In genomic region chrX:115949900-115950822, GRCh38 we compare ENCODE assay signal across 12 cellular contexts.
A peak's percentile ranks its signal among the peaks of the same experiment; 100 is the strongest.
DNase-seq lines count a peak whose midpoint lies in the region; ATAC-seq and TF ChIP-seq lines count a peak whose summit lies in the region.
"Had no signal": no experiment of that assay in that cellular context is flagged by ENCODE, and none has a peak within 500 bp of the region (broad histone marks: within the 10 kb centered on the region; RNA-seq: fewer than 3 reads in every experiment).

No MANE protein-coding gene starts in this region.

- peak overlapping the region; percentile 88; the same call in 1 of the 2 replicates for H2AFZ ChIP-seq in Loucy (ENCODE audit: low read length)

- H3K4me3 ChIP-seq in Loucy (ENCODE audit: low read length, poor library complexity, severe bottlenecking) (peak overlapping the region; percentile 44), left lung (no peak overlapping the region), esophagus squamous epithelium (no peak overlapping the region)
- no peak overlapping the region for H3K4me3 ChIP-seq in CD8-positive, alpha-beta memory T cell (ENCODE audit: low read length)

- no peaks in the 10 kb centered on the region for H3K4me1 Mint-ChIP-seq in activated naive CD4-positive, alpha-beta T cell treated with anti-CD3 and anti-CD28 coated beads for 36 hours (ENCODE audit: low read depth)
- H3K4me1 Mint-ChIP-seq in CD8-positive, alpha-beta memory T cell = no peaks in the 10 kb centered on the region
- H3K4me1 Mint-ChIP-seq: activated naive CD8-positive, alpha-beta T cell treated with anti-CD3 and anti-CD28 coated beads, Interleukin-2, amount 50 U/mL, for 24 hours; naive thymus-derived CD8-positive, alpha-beta T cell had no signal

- no peaks in the 10 kb centered on the region for H3K36me3 Mint-ChIP-seq in activated naive CD4-positive, alpha-beta T cell treated with anti-CD3 and anti-CD28 coated beads for 36 hours (ENCODE audit: low read depth)
- H3K36me3 Mint-ChIP-seq in CD8-positive, alpha-beta memory T cell = no peaks in the 10 kb centered on the region
- H3K36me3 Mint-ChIP-seq: naive thymus-derived CD8-positive, alpha-beta T cell had no signal

- POLR2A ChIA-PET in CD8-positive, alpha-beta memory T cell (lab: Charles Lee) = no interaction called here

- H3K9me3 ChIP-seq in Loucy (ENCODE audit: insufficient read depth, low read depth, low read length) (no peaks in the 10 kb centered on the region), left lung (no peaks in the 10 kb centered on the region), esophagus squamous epithelium (no peaks in the 10 kb centered on the region)
- H3K9me3 ChIP-seq in CD8-positive, alpha-beta memory T cell (ENCODE audit: low read length) = no peaks in the 10 kb centered on the region

- TF ChIP-seq CTCF in Loucy (conservative IDR thresholded peaks at IDR 0.05; ENCODE audit: low read length) (peak; percentile 48), left lung (IDR thresholded peaks at IDR 0.05) (no peak), esophagus squamous epithelium (IDR thresholded peaks at IDR 0.05) (peak in 1 of 6 experiments; percentile 18)

- H3K27me3 ChIP-seq in Loucy (ENCODE audit: insufficient read depth, low read length, poor library complexity, severe bottlenecking) (no peaks in the 10 kb centered on the region), left lung (no peaks in the 10 kb centered on the region), esophagus squamous epithelium (no peaks in the 10 kb centered on the region)
- H3K27me3 ChIP-seq in CD8-positive, alpha-beta memory T cell (ENCODE audit: insufficient read depth, low read length, poor library complexity, severe bottlenecking) = no peaks in the 10 kb centered on the region

- H3K27me3 Mint-ChIP-seq in activated naive CD4-positive, alpha-beta T cell treated with anti-CD3 and anti-CD28 coated beads for 36 hours (ENCODE audit: low read depth) = no peaks in the 10 kb centered on the region
- peaks cover 0 to 12% of the 10 kb centered on the region in 2 donors for H3K27me3 Mint-ChIP-seq in CD8-positive, alpha-beta memory T cell
- H3K27me3 Mint-ChIP-seq: activated naive CD8-positive, alpha-beta T cell treated with anti-CD3 and anti-CD28 coated beads, Interleukin-2, amount 50 U/mL, for 24 hours; naive thymus-derived CD8-positive, alpha-beta T cell had no signal

- no peak for TF ChIP-seq POLR2A in esophagus squamous epithelium (IDR thresholded peaks at IDR 0.05)

- no peaks in the 10 kb centered on the region for H3K36me3 ChIP-seq in Loucy (ENCODE audit: insufficient read depth, low read length)
- H3K36me3 ChIP-seq in left lung = no peaks in the 10 kb centered on the region
- no peaks in the 10 kb centered on the region for H3K36me3 ChIP-seq in esophagus squamous epithelium
- H3K36me3 ChIP-seq in CD8-positive, alpha-beta memory T cell (ENCODE audit: insufficient read depth, low read length) = no peaks in the 10 kb centered on the region

- WGBS in esophagus squamous epithelium, 2 donors = 50% methylated on average over 8 of the region's 17 CpGs; no CpG with 5 or more reads in 1 of the 2 donors

- peak; percentile 5 for DNase-seq in COLO668 (lab: John Stamatoyannopoulos, UW; ENCODE audit: unreplicated experiment)
- peak; percentile 64 for DNase-seq in SK-N-DZ (ENCODE audit: low spot score)
- DNase-seq in left lung = no peak
- no peak for DNase-seq in esophagus squamous epithelium (lab: John Stamatoyannopoulos, UW)
- no peak for DNase-seq in activated naive CD4-positive, alpha-beta T cell treated with anti-CD3 and anti-CD28 coated beads for 36 hours
- DNase-seq in CD8-positive, alpha-beta memory T cell = no peak
- DNase-seq: activated naive CD8-positive, alpha-beta T cell treated with anti-CD3 and anti-CD28 coated beads, Interleukin-2, amount 50 U/mL, for 24 hours; DMS 273 treated with DMSO at 0.1 percent for 48 hours had no signal

- H3K4me3 Mint-ChIP-seq in activated naive CD4-positive, alpha-beta T cell treated with anti-CD3 and anti-CD28 coated beads for 36 hours = no peak overlapping the region
- no peak overlapping the region for H3K4me3 Mint-ChIP-seq in CD8-positive, alpha-beta memory T cell
- H3K4me3 Mint-ChIP-seq: activated naive CD8-positive, alpha-beta T cell treated with anti-CD3 and anti-CD28 coated beads, Interleukin-2, amount 50 U/mL, for 24 hours had no signal

- no peaks in the 10 kb centered on the region for H3F3A ChIP-seq in Loucy (ENCODE audit: low read depth)

- no peak overlapping the region for H3K9ac ChIP-seq in Loucy (ENCODE audit: low read depth, low read length, poor library complexity, severe bottlenecking)
- H3K9ac ChIP-seq: KMS-11 had no signal

- H4K20me1 ChIP-seq in Loucy (ENCODE audit: insufficient read depth, low read length, poor library complexity, severe bottlenecking) = no peaks in the 10 kb centered on the region

- peak; percentile 57 for ATAC-seq in left lung
- ATAC-seq in GM18870 (IDR thresholded peaks at IDR 0.05; ENCODE audit: unreplicated experiment) = no peak
- ATAC-seq: activated naive CD8-positive, alpha-beta T cell treated with anti-CD3 and anti-CD28 coated beads, Interleukin-2, amount 50 U/mL, for 24 hours; naive thymus-derived CD8-positive, alpha-beta T cell had no signal

- intact Hi-C loops in left lung (cut with DNase I) = no loop called here
- intact Hi-C loops in esophagus squamous epithelium (cut with DNase I) = no loop called here
- intact Hi-C loops in activated naive CD4-positive, alpha-beta T cell treated with anti-CD3 and anti-CD28 coated beads for 36 hours (cut with micrococcal nuclease) = no loop called here

- no peaks in the 10 kb centered on the region for H3K79me2 ChIP-seq in Loucy (ENCODE audit: insufficient read depth, low read length)

- no peak overlapping the region for H3K27ac Mint-ChIP-seq in activated naive CD4-positive, alpha-beta T cell treated with anti-CD3 and anti-CD28 coated beads for 36 hours
- no peak overlapping the region for H3K27ac Mint-ChIP-seq in CD8-positive, alpha-beta memory T cell
- H3K27ac Mint-ChIP-seq: activated naive CD8-positive, alpha-beta T cell treated with anti-CD3 and anti-CD28 coated beads, Interleukin-2, amount 50 U/mL, for 24 hours; naive thymus-derived CD8-positive, alpha-beta T cell had no signal

- H3K4me1 ChIP-seq in Loucy (ENCODE audit: insufficient read depth, low read length, poor library complexity, severe bottlenecking) (no peaks in the 10 kb centered on the region), left lung (no peaks in the 10 kb centered on the region), esophagus squamous epithelium (no peaks in the 10 kb centered on the region)
- no peaks in the 10 kb centered on the region for H3K4me1 ChIP-seq in CD8-positive, alpha-beta memory T cell (ENCODE audit: insufficient read depth, low read length)

- H3K9me2 ChIP-seq in Loucy (replicated peaks; ENCODE audit: low read depth, low read length) = no peaks in the 10 kb centered on the region

- H3K4me2 ChIP-seq in Loucy (ENCODE audit: low read depth, low read length, poor library complexity, severe bottlenecking) = peak overlapping the region; percentile 37
- H3K4me2 ChIP-seq: KMS-11 had no signal

- CTCF ChIA-PET in activated naive CD4-positive, alpha-beta T cell treated with anti-CD3 and anti-CD28 coated beads for 36 hours (lab: Charles Lee) = no interaction called here
- CTCF ChIA-PET in CD8-positive, alpha-beta memory T cell (lab: Charles Lee) = no interaction called here

- H3K27ac ChIP-seq in left lung (no peak overlapping the region), esophagus squamous epithelium (no peak overlapping the region)
- H3K27ac ChIP-seq in CD8-positive, alpha-beta memory T cell (ENCODE audit: low read depth, low read length) = no peak overlapping the region
- H3K27ac ChIP-seq: KMS-11 had no signal

- H3K9me3 Mint-ChIP-seq in activated naive CD4-positive, alpha-beta T cell treated with anti-CD3 and anti-CD28 coated beads for 36 hours = peaks cover 2% of the 10 kb centered on the region
- peaks cover 0 to 7% (median 4%) of the 10 kb centered on the region in 5 donors for H3K9me3 Mint-ChIP-seq in CD8-positive, alpha-beta memory T cell
- H3K9me3 Mint-ChIP-seq: activated naive CD8-positive, alpha-beta T cell treated with anti-CD3 and anti-CD28 coated beads, Interleukin-2, amount 50 U/mL, for 24 hours had no signal

Comparison
In these comparisons a context has a peak if more than half of its experiments do, and no peak if none do; other contexts are left out.
1. DNase-seq: peak in COLO668 (single experiment) and SK-N-DZ (single experiment); none in left lung (0 of 2), esophagus squamous epithelium (single experiment), activated naive CD4-positive, alpha-beta T cell treated with anti-CD3 and anti-CD28 coated beads for 36 hours (single experiment) and CD8-positive, alpha-beta memory T cell (0 of 5).